Comparison of ENCODE assay signal across 28 cellular contexts in genomic region chr16:11108466-11108805, GRCh38.
DNase-seq lines count a peak whose midpoint lies in the region; ATAC-seq, FAIRE-seq and TF ChIP-seq lines count a peak whose summit lies in the region.
"Had no signal": no experiment of that assay in that cellular context is flagged by ENCODE, and none has a peak within 500 bp of the region (broad histone marks: within the 10 kb centered on the region; RNA-seq: fewer than 3 reads in every experiment).

No MANE protein-coding gene starts in this region.

- no peak for ATAC-seq in GM19463 (IDR thresholded peaks at IDR 0.05; ENCODE audit: unreplicated experiment)
- ATAC-seq: gastroesophageal sphincter; right lobe of liver; stimulated activated naive B cell treated with anti-CD40 and anti-IgM and Interleukin-4, amounts not matched to agents 10 μg/mL and 1 μg/mL and 100 μg/mL, for 72 hours had no signal

- peak overlapping the region; percentile 5 for H2AK5ac ChIP-seq in trophoblast cell (ENCODE audit: low read length)

- TF ChIP-seq CTCF in HFFc6 (IDR thresholded peaks at IDR 0.05) (no peak), astrocyte (IDR thresholded peaks at IDR 0.05; ENCODE audit: insufficient read depth, low read depth, low read length) (no peak)

- H3K4me3 Mint-ChIP-seq in HFFc6 (no peak overlapping the region), astrocyte (ENCODE audit: unreplicated experiment) (no peak overlapping the region)
- H3K4me3 Mint-ChIP-seq: CD4-positive, alpha-beta T cell; stimulated activated naive B cell treated with anti-CD40 and anti-IgM and Interleukin-4, amounts not matched to agents 10 μg/mL and 1 μg/mL and 100 μg/mL, for 72 hours had no signal

- H3K27me3 ChIP-seq in astrocyte (ENCODE audit: insufficient read depth, low read length) (no peaks in the 10 kb centered on the region), trophoblast cell (ENCODE audit: insufficient read depth, low read length) (no peaks in the 10 kb centered on the region)
- H3K27me3 ChIP-seq: cardiac muscle cell, esophagus squamous epithelium, gastroesophageal sphincter, neutrophil, right lobe of liver, uterus had no signal

- H3K4me2 ChIP-seq in astrocyte (ENCODE audit: low read length) (peak overlapping the region; percentile 54), trophoblast cell (ENCODE audit: low read length) (no peak overlapping the region)

- DNase-seq in DMS 273 (lab: John Stamatoyannopoulos, UW; ENCODE audit: unreplicated experiment) = peak; percentile 14
- no peak for DNase-seq in DMS 273 treated with DMSO at 0.1 percent for 48 hours (lab: John Stamatoyannopoulos, UW)
- no peak for DNase-seq in HFFc6
- DNase-seq in astrocyte (ENCODE audit: low read depth) = no peak
- DNase-seq in trophoblast cell = no peak
- no peak for DNase-seq in HPDE6-E6E7 (ENCODE audit: extremely low spot score)
- DNase-seq in stimulated activated CD4-positive, alpha-beta T cell treated with anti-CD3 and anti-CD28 coated beads, Interleukin-4, amount 100 ng/mL, for 4 hours = no peak
- DNase-seq: activated CD4-positive, alpha-beta T cell treated with anti-CD3 and anti-CD28 coated beads for 1 hour; activated naive CD4-positive, alpha-beta T cell treated with Interleukin-2 at 50 U/mL for 16 hours; CD4-positive, alpha-beta T cell; dermis blood vessel endothelial cell; esophagus squamous epithelium; hippocampal formation; left cardiac atrium; NCI-H2029 treated with DMSO at 0.1 percent for 48 hours; NCI-H82; right lobe of liver; RPMI8226; stimulated activated CD4-positive, alpha-beta T cell treated with anti-CD3 and anti-CD28 coated beads, Interleukin-12 subunit alpha, Interleukin-12 subunit beta, amount 100 ng/mL, for 4 hours; stimulated activated CD4-positive, alpha-beta T cell treated with anti-CD3 and anti-CD28 coated beads, Interleukin-4, amount 100 ng/mL, for 1 hour; stimulated activated naive B cell treated with anti-CD40 and anti-IgM and Interleukin-4, amounts not matched to agents 10 μg/mL and 1 μg/mL and 100 μg/mL, for 72 hours; uterus had no signal

- H4K8ac ChIP-seq in trophoblast cell (ENCODE audit: low read depth, low read length) = no peak overlapping the region

- H3K4me3 ChIP-seq in astrocyte (ENCODE audit: insufficient read depth, low read depth, low read length) (no peak overlapping the region), trophoblast cell (ENCODE audit: low read depth, low read length) (no peak overlapping the region)
- H3K4me3 ChIP-seq: cardiac muscle cell, esophagus squamous epithelium, gastroesophageal sphincter, right lobe of liver, uterus had no signal

- no peak overlapping the region for H3K23ac ChIP-seq in trophoblast cell (ENCODE audit: low read length)

- H3K14ac ChIP-seq in trophoblast cell (ENCODE audit: low read length) = no peak overlapping the region

- H2AFZ ChIP-seq in astrocyte (ENCODE audit: low read depth, low read length) (no peak overlapping the region), trophoblast cell (ENCODE audit: insufficient read depth, low read length, poor library complexity) (no peak overlapping the region)

- H3K9me3 Mint-ChIP-seq in HFFc6 (peaks cover 8% of the 10 kb centered on the region; the same call in 1 of the 2 replicates), astrocyte (ENCODE audit: unreplicated experiment) (peaks cover 3% of the 10 kb centered on the region)
- H3K9me3 Mint-ChIP-seq: CD4-positive, alpha-beta T cell; stimulated activated naive B cell treated with anti-CD40 and anti-IgM and Interleukin-4, amounts not matched to agents 10 μg/mL and 1 μg/mL and 100 μg/mL, for 72 hours had no signal

- peaks cover 3% of the 10 kb centered on the region for H3K79me1 ChIP-seq in trophoblast cell (ENCODE audit: low read length)

- H3K18ac ChIP-seq in trophoblast cell (ENCODE audit: low read length) = no peak overlapping the region

- H4K91ac ChIP-seq in trophoblast cell (ENCODE audit: low read depth, low read length) = peak overlapping the region; percentile 15

- no peaks in the 10 kb centered on the region for H3K27me3 Mint-ChIP-seq in HFFc6 (ENCODE audit: insufficient read depth)
- no peaks in the 10 kb centered on the region for H3K27me3 Mint-ChIP-seq in astrocyte (ENCODE audit: low read depth, unreplicated experiment)
- H3K27me3 Mint-ChIP-seq: CD4-positive, alpha-beta T cell; progenitor cell of endocrine pancreas; stimulated activated naive B cell treated with anti-CD40 and anti-IgM and Interleukin-4, amounts not matched to agents 10 μg/mL and 1 μg/mL and 100 μg/mL, for 72 hours had no signal

- peaks cover 13% of the 10 kb centered on the region for H3K36me3 Mint-ChIP-seq in HFFc6 (ENCODE audit: low read depth)
- H3K36me3 Mint-ChIP-seq in astrocyte (ENCODE audit: low read depth, unreplicated experiment) = peaks cover 13% of the 10 kb centered on the region

- FAIRE-seq in astrocyte (lab: Jason Lieb, UNC) = no peak

- H3K27ac Mint-ChIP-seq in HFFc6 (peak overlapping the region; percentile 76), astrocyte (ENCODE audit: unreplicated experiment) (peak overlapping the region; percentile 84)
- H3K27ac Mint-ChIP-seq: CD4-positive, alpha-beta T cell; progenitor cell of endocrine pancreas had no signal

- H3K36me3 ChIP-seq in astrocyte (ENCODE audit: insufficient read depth, low read length) (no peaks in the 10 kb centered on the region), trophoblast cell (ENCODE audit: control insufficient read depth in 1 of 2, insufficient read depth in 2 of 2, low read length in 2 of 2) (no peaks in the 10 kb centered on the region)
- H3K36me3 ChIP-seq: cardiac muscle cell, esophagus squamous epithelium, gastroesophageal sphincter, neutrophil, right lobe of liver, uterus had no signal

- H3K4me1 ChIP-seq in astrocyte (ENCODE audit: insufficient read depth, low read length) (peaks cover 48% of the 10 kb centered on the region), trophoblast cell (ENCODE audit: control insufficient read depth in 1 of 2, insufficient read depth in 2 of 2, low read length in 2 of 2) (peaks cover 24 to 29% of the 10 kb centered on the region in 2 experiments)

- no peaks in the 10 kb centered on the region for H4K20me1 ChIP-seq in astrocyte (ENCODE audit: insufficient read depth, low read length)

- H2BK120ac ChIP-seq in trophoblast cell (ENCODE audit: insufficient read depth, low read length, poor library complexity) = no peak overlapping the region

- no peak overlapping the region for H2BK5ac ChIP-seq in trophoblast cell (ENCODE audit: low read depth, low read length, poor library complexity)

- no peak overlapping the region for H2BK12ac ChIP-seq in trophoblast cell (ENCODE audit: low read length)

- H3K4me1 Mint-ChIP-seq in HFFc6 (ENCODE audit: low read depth) (peaks cover 61% of the 10 kb centered on the region), astrocyte (ENCODE audit: low read depth, unreplicated experiment) (peaks cover 34% of the 10 kb centered on the region)

- H3K9me3 ChIP-seq in astrocyte (ENCODE audit: insufficient read depth, low read depth, low read length) (no peaks in the 10 kb centered on the region), trophoblast cell (ENCODE audit: insufficient read depth, low read depth, low read length) (no peaks in the 10 kb centered on the region)
- H3K9me3 ChIP-seq: esophagus squamous epithelium, neutrophil, right lobe of liver, uterus had no signal

- peak overlapping the region; percentile 71 for H3K27ac ChIP-seq in astrocyte (ENCODE audit: low read depth, low read length)
- H3K27ac ChIP-seq in trophoblast cell (ENCODE audit: low read depth, low read length) = no peak overlapping the region
- H3K27ac ChIP-seq: 22Rv1, cardiac muscle cell, neutrophil, right lobe of liver had no signal

- no peak overlapping the region for H4K12ac ChIP-seq in trophoblast cell (ENCODE audit: low read depth, low read length)

- no peak overlapping the region for H3K4ac ChIP-seq in trophoblast cell (ENCODE audit: low read depth, low read length)

- H3K79me2 ChIP-seq in astrocyte (ENCODE audit: insufficient read depth, low read length) (no peaks in the 10 kb centered on the region), trophoblast cell (ENCODE audit: control insufficient read depth, insufficient read depth, low read length, poor library complexity) (no peaks in the 10 kb centered on the region)

- H3K9ac ChIP-seq in astrocyte (ENCODE audit: low read length) = peak overlapping the region; percentile 30
- no peak overlapping the region for H3K9ac ChIP-seq in trophoblast cell (ENCODE audit: low read length)
